29 cellular contexts compared by ENCODE assay signal in the genomic region with DNA sequence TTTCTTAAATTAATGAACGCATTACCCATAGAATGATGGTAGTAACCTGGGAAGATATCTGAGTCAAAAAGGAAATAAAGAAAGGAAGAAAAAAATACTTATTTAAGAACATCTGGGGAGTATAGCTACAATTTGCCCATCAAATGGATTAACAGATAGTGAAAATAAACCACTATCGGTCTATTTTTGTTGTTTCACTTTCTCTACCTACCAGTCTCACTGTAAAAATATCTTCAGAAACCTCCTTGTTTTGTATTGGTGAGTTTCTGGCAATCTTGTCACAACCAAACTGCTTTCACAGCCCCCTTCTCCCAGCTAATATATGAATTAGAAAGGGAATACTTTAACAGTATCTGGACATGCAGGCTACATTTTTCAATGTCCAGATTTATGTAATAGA.
"Had no signal": no experiment of that assay in that cellular context is flagged by ENCODE, and none has a peak within 500 bp of the region (broad histone marks: within the 10 kb centered on the region; RNA-seq: fewer than 3 reads in every experiment).

No MANE protein-coding gene starts in this region.

- H3K4me3 Mint-ChIP-seq: activated B cell treated with CpG ODN at 0.5 μM for 24 hours; activated CD8-positive, alpha-beta T cell treated with anti-CD3 and anti-CD28 coated beads for 36 hours; activated naive CD8-positive, alpha-beta T cell; activated T-cell treated with anti-CD3 and anti-CD28 coated beads, Interleukin-2, amount 50 U/mL, for 4 hours; activated T-helper 17 cell treated with anti-CD3 and anti-CD28 coated beads, Interleukin-2, amount 50 U/mL, for 72 hours; T-helper 17 cell; T-helper 2 cell treated with Interferon-gamma antibody and Interleukin-4, amounts not matched to agents 5 μg/mL and 100 μg/mL, for 36 hours had no signal

- H3K4me1 ChIP-seq: body of pancreas, colonic mucosa, esophagus squamous epithelium, gastroesophageal sphincter, heart right ventricle had no signal

- H3K36me3 ChIP-seq: colonic mucosa, esophagus squamous epithelium, gastroesophageal sphincter, heart right ventricle, WERI-Rb-1 had no signal

- DNase-seq: activated B cell treated with CpG ODN at 0.5 μM for 24 hours; activated CD4-positive, alpha-beta T cell treated with anti-CD3 and anti-CD28 coated beads for 48 hours; activated CD4-positive, alpha-beta T cell treated with anti-CD3 and anti-CD28 coated beads, Interleukin-2, amount 50 U/mL, for 1 hour; activated CD4-positive, alpha-beta T cell treated with anti-CD3 and anti-CD28 coated beads, Interleukin-2, amount 50 U/mL, for 48 hours; activated CD8-positive, alpha-beta memory T cell treated with anti-CD3 and anti-CD28 coated beads for 24 hours; activated CD8-positive, alpha-beta T cell treated with anti-CD3 and anti-CD28 coated beads for 36 hours; activated effector memory CD4-positive, alpha-beta T cell treated with Interleukin-2 at 50 U/mL for 16 hours; activated gamma-delta T cell treated with Interleukin-2 at 50 U/mL for 16 hours; activated naive CD4-positive, alpha-beta T cell treated with anti-CD3 and anti-CD28 coated beads, Interleukin-2, amount 50 U/mL, for 16 hours; activated naive CD4-positive, alpha-beta T cell treated with Interleukin-2 at 50 U/mL for 16 hours; activated T-cell treated with anti-CD3 and anti-CD28 coated beads, Interleukin-2, amount 50 U/mL, for 4 hours; amniotic stem cell; aorta; body of pancreas; caudate nucleus; colonic mucosa; effector CD8-positive, alpha-beta T cell; esophagus squamous epithelium; foreskin melanocyte; heart right ventricle; T-helper 17 cell; T1000; WERI-Rb-1 had no signal

- ATAC-seq: activated CD4-positive, CD25-positive, alpha-beta regulatory T cell treated with anti-CD3 and anti-CD28 coated beads, Interleukin-2, amount 50 U/mL, for 24 hours; activated CD8-positive, alpha-beta T cell treated with anti-CD3 and anti-CD28 coated beads for 36 hours; activated T-cell treated with anti-CD3 and anti-CD28 coated beads, Interleukin-2, amount 50 U/mL, for 4 hours; activated T-helper 17 cell treated with anti-CD3 and anti-CD28 coated beads, Interleukin-2, amount 50 U/mL, for 72 hours; body of pancreas; gastroesophageal sphincter; heart right ventricle; T-helper 17 cell had no signal

- H3K27me3 ChIP-seq: body of pancreas, colonic mucosa, esophagus squamous epithelium, gastroesophageal sphincter, heart right ventricle had no signal

- H3K36me3 Mint-ChIP-seq: activated naive CD8-positive, alpha-beta T cell had no signal

- H3K27ac Mint-ChIP-seq: activated B cell treated with CpG ODN at 0.5 μM for 24 hours; activated CD8-positive, alpha-beta T cell treated with anti-CD3 and anti-CD28 coated beads for 36 hours; activated naive CD8-positive, alpha-beta T cell; activated T-helper 17 cell treated with anti-CD3 and anti-CD28 coated beads, Interleukin-2, amount 50 U/mL, for 72 hours; T-helper 17 cell; T-helper 2 cell treated with Interferon-gamma antibody and Interleukin-4, amounts not matched to agents 5 μg/mL and 100 μg/mL, for 36 hours had no signal

- H3K4me1 Mint-ChIP-seq: activated B cell treated with CpG ODN at 0.5 μM for 24 hours; activated T-helper 17 cell treated with anti-CD3 and anti-CD28 coated beads, Interleukin-2, amount 50 U/mL, for 72 hours; T-helper 17 cell had no signal

- H3K4me3 ChIP-seq: body of pancreas, colonic mucosa, esophagus squamous epithelium, gastroesophageal sphincter, heart right ventricle had no signal

- H3K27ac ChIP-seq: body of pancreas, colonic mucosa, epithelial cell of prostate, esophagus squamous epithelium, gastroesophageal sphincter, heart right ventricle, WERI-Rb-1 had no signal

- H3K9me3 ChIP-seq: colonic mucosa had no signal
